20 cellular contexts compared by ENCODE assay signal in the genomic region with DNA sequence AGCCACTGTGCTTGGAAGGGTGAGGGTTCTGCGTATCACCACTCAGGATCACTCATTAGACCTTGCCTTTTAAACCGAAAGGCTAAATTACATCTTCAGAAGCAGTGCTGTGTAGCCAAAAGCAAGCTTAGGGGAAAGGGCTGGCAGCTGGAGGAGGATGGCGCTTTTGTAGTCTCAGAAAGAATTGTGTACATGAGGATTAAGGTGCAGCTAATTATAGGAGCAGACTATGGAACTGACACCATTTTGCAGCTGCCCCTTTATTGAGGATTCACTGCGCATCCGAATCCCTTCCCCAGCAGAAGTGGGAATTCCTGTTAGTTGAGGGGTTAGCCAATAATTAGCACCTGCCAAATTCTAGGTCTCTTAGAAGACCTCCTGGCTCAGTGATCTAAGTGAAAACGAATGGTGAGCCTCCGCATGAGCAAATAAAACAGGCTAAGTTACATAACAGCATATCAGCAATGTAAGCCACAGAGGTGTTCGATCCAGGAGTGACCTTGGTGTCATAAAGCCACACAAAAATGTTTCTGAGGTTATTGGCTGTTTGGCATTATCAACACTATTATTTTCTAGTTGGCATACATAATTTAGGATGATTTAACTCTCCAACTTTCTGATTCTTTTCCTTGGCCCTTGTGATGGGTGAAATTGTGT. TPM values are rescaled to one million over a fixed set of nuclear protein-coding genes. Genes with fewer than 3 reads are reported as not detected.
A peak's percentile ranks its signal among the peaks of the same experiment; 100 is the strongest.
DNase-seq lines count a peak whose midpoint lies in the region; ATAC-seq lines count a peak whose summit lies in the region.
"Had no signal": no experiment of that assay in that cellular context is flagged by ENCODE, and none has a peak within 500 bp of the region (broad histone marks: within the 10 kb centered on the region; RNA-seq: fewer than 3 reads in every experiment).

No MANE protein-coding gene starts in this region.

- peak; percentile 46 for DNase-seq in DMS 273 (lab: John Stamatoyannopoulos, UW; ENCODE audit: unreplicated experiment)
- peak; percentile 96 for DNase-seq in NCI-H1436 treated with DMSO at 0.1 percent for 48 hours (lab: John Stamatoyannopoulos, UW)
- DNase-seq in NCI-H345 treated with DMSO at 0.1 percent for 48 hours (lab: John Stamatoyannopoulos, UW; ENCODE audit: unreplicated experiment) = peak; percentile 90
- peak; percentile 43 for DNase-seq in SK-N-DZ (ENCODE audit: low spot score)
- DNase-seq in activated naive CD4-positive, alpha-beta T cell treated with Interleukin-2 at 50 U/mL for 16 hours = no peak
- no peak for DNase-seq in GDM1 (lab: John Stamatoyannopoulos, UW)
- DNase-seq: activated CD4-positive, alpha-beta T cell treated with anti-CD3 and anti-CD28 coated beads for 1 hour; activated T-cell treated with anti-CD3 and anti-CD28 coated beads, Interleukin-2, amount 50 U/mL, for 72 hours; brain microvascular endothelial cell; DND-41; GOT3; head of caudate nucleus; left ventricle myocardium superior; MV-4-11; right lobe of liver; RPMI8226 had no signal

- ATAC-seq in HG03108 (IDR thresholded peaks at IDR 0.05; ENCODE audit: unreplicated experiment) (no peak), HG02588 (IDR thresholded peaks at IDR 0.05; ENCODE audit: unreplicated experiment) (no peak)
- ATAC-seq: activated T-cell treated with anti-CD3 and anti-CD28 coated beads, Interleukin-2, amount 50 U/mL, for 72 hours; left ventricle myocardium superior; stimulated activated memory B cell treated with anti-CD40 and anti-IgM and Interleukin-4, amounts not matched to agents 10 μg/mL and 1 μg/mL and 100 μg/mL, for 72 hours had no signal

RNA-seq across cellular contexts. Expression of a gene that starts 42.6 kb away (rescaled TPM):
- 15.0 and 15.1 TPM in 2 replicates for polyA plus RNA-seq in SK-N-DZ (2014; cell fraction: cytosol; rRNA removed)
- polyA plus RNA-seq in SK-N-DZ (2014; cell fraction: nucleus; rRNA removed) = 32.5 and 42.4 TPM in 2 replicates
- polyA plus RNA-seq: CD14-positive monocyte had no signal

Comparison
In these comparisons a context has a peak if more than half of its experiments do, and no peak if none do; other contexts are left out.
1. DNase-seq: peak in DMS 273 (single experiment), NCI-H1436 treated with DMSO at 0.1 percent for 48 hours (single experiment), NCI-H345 treated with DMSO at 0.1 percent for 48 hours (single experiment) and SK-N-DZ (single experiment); none in activated naive CD4-positive, alpha-beta T cell treated with Interleukin-2 at 50 U/mL for 16 hours (single experiment) and GDM1 (single experiment).